Comparison of ENCODE assay signal across 26 cellular contexts in genomic region chr5:137867664-137868063, GRCh38. TPM values are rescaled to one million over a fixed set of nuclear protein-coding genes. Genes with fewer than 3 reads are reported as not detected.
DNase-seq lines count a peak whose midpoint lies in the region; ATAC-seq and TF ChIP-seq lines count a peak whose summit lies in the region.
"Had no signal": no experiment of that assay in that cellular context is flagged by ENCODE, and none has a peak within 500 bp of the region (broad histone marks: within the 10 kb centered on the region; RNA-seq: fewer than 3 reads in every experiment).

TSS of gene MYOT (plus strand) at chr5:137867860. CDS start at chr5:137870652, 2,792 bp downstream.

- intact Hi-C loops in left ventricle myocardium inferior (cut with micrococcal nuclease) (no loop called here), gastrocnemius medialis (cut with DNase I; ENCODE audit: low total_unique reads) (loop anchor here (1.0 kb wide), 1 partner anchor 28 kb away; no protein-coding TSS in a partner anchor)

- in situ Hi-C loops in gastrocnemius medialis (cut with MboI; ENCODE audit: low sequenced_read_pairs in 4 of 4): no loop called here

- no peak within 1 kb of the TSS for H3K9ac ChIP-seq in Loucy (ENCODE audit: low read depth, low read length, poor library complexity, severe bottlenecking)

- H3K4me3 ChIP-seq in Loucy (ENCODE audit: low read length, poor library complexity, severe bottlenecking): no peak within 1 kb of the TSS
- no peak within 1 kb of the TSS for H3K4me3 ChIP-seq in WERI-Rb-1 (ENCODE audit: low read depth, low read length)
- peak within 1 kb of the TSS; percentile 1 for H3K4me3 ChIP-seq in left ventricle myocardium inferior
- H3K4me3 ChIP-seq in gastrocnemius medialis: peak within 1 kb of the TSS; percentile 48 to 68 (median 54)
- H3K4me3 ChIP-seq: adrenal gland, pancreas, stomach had no signal

- H3K9me2 ChIP-seq in Loucy (replicated peaks; ENCODE audit: low read depth, low read length): no peaks in the 10 kb centered on the region

- ATAC-seq in gastrocnemius medialis (peak; percentile 72 to 75), GM21390 (IDR thresholded peaks at IDR 0.05; ENCODE audit: unreplicated experiment) (no peak), HG03097 (IDR thresholded peaks at IDR 0.05; ENCODE audit: low FRiP score, unreplicated experiment) (no peak)
- no peak for ATAC-seq in activated CD4-positive, CD25-positive, alpha-beta regulatory T cell treated with anti-CD3 and anti-CD28 coated beads, Interleukin-2, amount 50 U/mL, for 24 hours
- ATAC-seq: activated T-cell treated with anti-CD3 and anti-CD28 coated beads, Interleukin-2, amount 50 U/mL, for 4 hours; effector memory CD8-positive, alpha-beta T cell; natural killer cell treated with Interleukin-12 subunit alpha and Interleukin-12 subunit beta and Interleukin-15 and Interleukin-18, amount 100 ng/mL, for 72 hours; Panc1; pancreas had no signal

- DNase-seq in WERI-Rb-1 (peak; percentile 13), left ventricle myocardium inferior (no peak), gastrocnemius medialis (peak; percentile 70 to 78), CD1c-positive myeloid dendritic cell (ENCODE audit: extremely low spot score) (no peak)
- DNase-seq: activated CD4-positive, alpha-beta T cell treated with anti-CD3 and anti-CD28 coated beads for 48 hours; activated naive CD4-positive, alpha-beta T cell; activated T-cell treated with anti-CD3 and anti-CD28 coated beads, Interleukin-2, amount 50 U/mL, for 4 hours; adrenal gland; CD4-positive, alpha-beta memory T cell; effector memory CD8-positive, alpha-beta T cell; foreskin melanocyte; hypothalamus; NCI-H1105; NCI-H2029; NCI-H446; pancreas; stimulated activated CD8-positive, alpha-beta memory T cell treated with anti-CD3 and anti-CD28 coated beads, Interleukin-4, amount 100 ng/mL, for 48 hours; stomach had no signal

- H4K20me1 ChIP-seq in Loucy (ENCODE audit: insufficient read depth, low read length, poor library complexity, severe bottlenecking): no peaks in the 10 kb centered on the region

- H3K4me2 ChIP-seq in Loucy (ENCODE audit: low read depth, low read length, poor library complexity, severe bottlenecking): peak within 1 kb of the TSS; percentile 3

- peaks cover 12% of the 10 kb centered on the region for H3K4me1 ChIP-seq in Loucy (ENCODE audit: insufficient read depth, low read length, poor library complexity, severe bottlenecking)
- H3K4me1 ChIP-seq in left ventricle myocardium inferior: peaks cover 14% of the 10 kb centered on the region
- H3K4me1 ChIP-seq in gastrocnemius medialis: peaks cover 21 to 28% of the 10 kb centered on the region in 2 donors
- H3K4me1 ChIP-seq: adrenal gland, pancreas, stomach had no signal

- H3F3A ChIP-seq in Loucy (ENCODE audit: low read depth): no peaks in the 10 kb centered on the region

- H3K27me3 ChIP-seq in Loucy (ENCODE audit: insufficient read depth, low read length, poor library complexity, severe bottlenecking) (no peaks in the 10 kb centered on the region), WERI-Rb-1 (ENCODE audit: insufficient read depth, low read depth, severe bottlenecking) (no peaks in the 10 kb centered on the region), left ventricle myocardium inferior (ENCODE audit: low read depth) (no peaks in the 10 kb centered on the region), gastrocnemius medialis (no peaks in the 10 kb centered on the region)
- H3K27me3 ChIP-seq: adrenal gland, pancreas, stomach had no signal

- peak; percentile 96 to 99 for TF ChIP-seq POLR2A in gastrocnemius medialis (IDR thresholded peaks at IDR 0.05)

- H3K36me3 ChIP-seq in Loucy (ENCODE audit: insufficient read depth, low read length): no peaks in the 10 kb centered on the region
- H3K36me3 ChIP-seq in WERI-Rb-1: no peaks in the 10 kb centered on the region
- H3K36me3 ChIP-seq in left ventricle myocardium inferior: no peaks in the 10 kb centered on the region
- no peaks in the 10 kb centered on the region for H3K36me3 ChIP-seq in gastrocnemius medialis
- H3K36me3 ChIP-seq: adrenal gland, pancreas, stomach had no signal

- H3K79me2 ChIP-seq in Loucy (ENCODE audit: insufficient read depth, low read length): no peaks in the 10 kb centered on the region

- no peaks in the 10 kb centered on the region for H3K9me3 ChIP-seq in Loucy (ENCODE audit: insufficient read depth, low read depth, low read length)
- no peaks in the 10 kb centered on the region for H3K9me3 ChIP-seq in WERI-Rb-1 (ENCODE audit: severe bottlenecking)
- H3K9me3 ChIP-seq in left ventricle myocardium inferior (replicated peaks): no peaks in the 10 kb centered on the region
- H3K9me3 ChIP-seq in gastrocnemius medialis: no peaks in the 10 kb centered on the region
- H3K9me3 ChIP-seq: pancreas, stomach had no signal

- no peak within 1 kb of the TSS for H2AFZ ChIP-seq in Loucy (ENCODE audit: low read length)

- H3K27ac ChIP-seq in WERI-Rb-1 (no peak within 1 kb of the TSS), left ventricle myocardium inferior (replicated peaks) (no peak within 1 kb of the TSS), gastrocnemius medialis (peak within 1 kb of the TSS; percentile 87 to 97 (median 90))
- H3K27ac ChIP-seq: adrenal gland, pancreas, stomach had no signal

- TF ChIP-seq CTCF in Loucy (conservative IDR thresholded peaks at IDR 0.05; ENCODE audit: low read length): no peak
- no peak for TF ChIP-seq CTCF in WERI-Rb-1 (IDR thresholded peaks at IDR 0.05; ENCODE audit: low read depth, low read length)
- no peak for TF ChIP-seq CTCF in left ventricle myocardium inferior (IDR thresholded peaks at IDR 0.05; ENCODE audit: borderline replicate concordance)
- TF ChIP-seq CTCF in gastrocnemius medialis (IDR thresholded peaks at IDR 0.05 in 4 of 5, conservative IDR thresholded peaks at IDR 0.05 in 1 of 5): peak in 1 of 5 experiments; percentile 45

RNA-seq across cellular contexts. Expression of gene MYOT, which starts in this region (rescaled TPM):
- total RNA-seq in left ventricle myocardium inferior (29.6 TPM), gastrocnemius medialis (100 to 1,000 TPM in 3 of 4 donors, 10 to 100 TPM in 1; 99.0 to 801 (median 294) TPM)
- total RNA-seq: activated CD8-positive, alpha-beta memory T cell treated with anti-CD3 and anti-CD28 coated beads for 36 hours; activated T-cell treated with anti-CD3 and anti-CD28 coated beads, Interleukin-2, amount 50 U/mL, for 4 hours; CD4-positive, alpha-beta memory T cell; natural killer cell treated with Interleukin-12 subunit alpha and Interleukin-12 subunit beta and Interleukin-15 and Interleukin-18, amount 100 ng/mL, for 72 hours; T-helper 1 cell treated with Interleukin-12 subunit alpha and Interleukin-12 subunit beta and Interleukin-4 antibody, amounts not matched to agents 30 ng/mL and 1 ng/mL, for 36 hours had no signal

Comparison
In these comparisons a context has a peak if more than half of its experiments do, and no peak if none do; other contexts are left out.
1. H3K4me3 ChIP-seq: peak in left ventricle myocardium inferior (single experiment) and gastrocnemius medialis (4 of 4); none in Loucy (single experiment) and WERI-Rb-1 (single experiment).
2. DNase-seq: peak in WERI-Rb-1 (single experiment) and gastrocnemius medialis (2 of 2); none in left ventricle myocardium inferior (single experiment) and CD1c-positive myeloid dendritic cell (single experiment).
3. H3K27ac ChIP-seq: peak in gastrocnemius medialis (4 of 4); none in WERI-Rb-1 (single experiment) and left ventricle myocardium inferior (single experiment).
4. ATAC-seq: peak in gastrocnemius medialis (2 of 2); none in GM21390 (single experiment), HG03097 (single experiment) and activated CD4-positive, CD25-positive, alpha-beta regulatory T cell treated with anti-CD3 and anti-CD28 coated beads, Interleukin-2, amount 50 U/mL, for 24 hours (0 of 2).